ENCODE assay signal across 23 cellular contexts in the genomic region with DNA sequence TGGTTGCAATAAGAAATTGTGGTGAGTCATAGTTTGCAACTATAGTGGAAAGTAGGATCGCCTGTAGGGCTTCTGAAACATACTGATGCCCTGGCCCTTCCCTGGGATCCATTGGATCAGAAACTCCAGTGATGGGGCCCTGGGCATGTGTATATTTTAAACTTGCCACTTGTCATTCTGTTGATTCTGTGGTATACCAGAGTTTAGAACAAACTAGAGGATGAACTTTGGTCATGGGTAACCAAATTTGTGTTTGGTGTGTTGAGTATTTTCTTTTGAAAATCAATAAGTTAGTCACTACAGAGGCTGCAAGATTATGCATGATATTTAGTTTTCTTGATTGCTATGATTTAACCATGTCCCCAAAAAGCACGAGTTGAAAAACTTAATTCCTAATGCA.
DNase-seq lines count a peak whose midpoint lies in the region; ATAC-seq, FAIRE-seq and TF ChIP-seq lines count a peak whose summit lies in the region.
"Had no signal": no experiment of that assay in that cellular context is flagged by ENCODE, and none has a peak within 500 bp of the region (broad histone marks: within the 10 kb centered on the region; RNA-seq: fewer than 3 reads in every experiment).

No MANE protein-coding gene starts in this region.

- in situ Hi-C loops in HepG2 (cut with HindIII; ENCODE audit: extremely low pct_ligation_motif_present, low pct_unique_long_range_greater_than_20kb): no loop called here
- in situ Hi-C loops in G401 (cut with HindIII; ENCODE audit: low sequenced_read_pairs): no loop called here

- H2AFZ ChIP-seq in PC-3 (ENCODE audit: low read length): no peak overlapping the region
- H2AFZ ChIP-seq in HepG2 (ENCODE audit: low read length): no peak overlapping the region

- FAIRE-seq in HepG2 (lab: Jason Lieb, UNC): no peak
- FAIRE-seq: A549, D721Med, GM12878, GM12892, GM18507 had no signal

- H3F3A ChIP-seq in PC-3 (ENCODE audit: low read length, unreplicated experiment): no peaks in the 10 kb centered on the region

- H3K9ac ChIP-seq in PC-3 (ENCODE audit: low read length): peak overlapping the region; percentile 73
- H3K9ac ChIP-seq in HepG2 (ENCODE audit: insufficient read depth, low read depth, low read length): no peak overlapping the region
- H3K9ac ChIP-seq: BLaER1 treated with 17β-estradiol and CSF1 and Interleukin-3, amounts not matched to agents 10 nM and 100 nM had no signal

- TF ChIP-seq RAD21 in HepG2 (CRISPR knock-in tag; IDR thresholded peaks at IDR 0.05): no peak

- TF ChIP-seq POLR2A in HepG2 (IDR thresholded peaks at IDR 0.05; ENCODE audit: insufficient read depth in 1 of 2, low read depth in 2 of 2, low read length in 2 of 2) (no peak), right lobe of liver (IDR thresholded peaks at IDR 0.05) (no peak)

- no peak for ATAC-seq in PC-3
- ATAC-seq in HepG2: peak; percentile 38
- peak in 3 of 4 donors; percentile 58 to 78 (median 68) for ATAC-seq in right lobe of liver
- ATAC-seq: A549; CD8-positive, alpha-beta T cell; GM12878 had no signal

- no peaks in the 10 kb centered on the region for H3K9me2 ChIP-seq in PC-3 (replicated peaks; ENCODE audit: low read length)

- no TSS peak for BruUV-seq in PC-3 (replicated peaks; lab: Mats Ljungman, UMichigan)
- no TSS peak for BruUV-seq in HepG2 (replicated peaks; lab: Mats Ljungman, UMichigan)
- no TSS peak for BruUV-seq in MCF 10A (replicated peaks; lab: Mats Ljungman, UMichigan)

- 11% methylated on average over 2 of the region's 2 CpGs for WGBS in HepG2 (ENCODE audit: low lambda C conversion rate)
- WGBS in right lobe of liver (ENCODE audit: insufficient coverage, low coverage, low lambda C conversion rate, missing lambda C conversion rate): 38% methylated on average over 1 of the region's 2 CpGs

- H3K27ac Mint-ChIP-seq in MCF 10A (ENCODE audit: low read depth, unreplicated experiment): no peak overlapping the region
- H3K27ac Mint-ChIP-seq: B cell; CD4-positive, alpha-beta T cell; CD8-positive, alpha-beta T cell had no signal

- H3K27me3 ChIP-seq in PC-3 (ENCODE audit: low read length) (no peaks in the 10 kb centered on the region), HepG2 (ENCODE audit: control insufficient read depth in 1 of 2, insufficient read depth in 2 of 2, low read length in 2 of 2) (no peaks in the 10 kb centered on the region), right lobe of liver (no peaks in the 10 kb centered on the region)
- H3K27me3 ChIP-seq: BLaER1 treated with 17β-estradiol and CSF1 and Interleukin-3, amounts not matched to agents 10 nM and 100 nM had no signal

- no peaks in the 10 kb centered on the region for H3K36me3 Mint-ChIP-seq in MCF 10A (ENCODE audit: insufficient read depth, unreplicated experiment)
- H3K36me3 Mint-ChIP-seq: CD8-positive, alpha-beta T cell had no signal

- TF ChIP-seq CTCF in PC-3 (conservative IDR thresholded peaks at IDR 0.05; ENCODE audit: low read depth, low read length) (no peak), epithelial cell of esophagus (IDR thresholded peaks at IDR 0.05; ENCODE audit: insufficient read depth, low read depth, low read length, missing control alignments) (no peak), HepG2 (CRISPR knock-in tag; IDR thresholded peaks at IDR 0.05) (no peak), right lobe of liver (IDR thresholded peaks at IDR 0.05) (no peak), MCF 10A (IDR thresholded peaks at IDR 0.05; ENCODE audit: unreplicated experiment) (no peak)

- CTCF ChIA-PET in PC-3 (lab: Charles Lee) (no interaction called here), HepG2 (lab: Yijun Ruan, JAX; ENCODE audit: low intra/inter-chr PET ratio, low total read pairs) (no interaction called here), MCF 10A (lab: Yijun Ruan, JAX) (no interaction called here)

- H4K20me1 ChIP-seq in PC-3 (ENCODE audit: low read length): no peaks in the 10 kb centered on the region
- no peaks in the 10 kb centered on the region for H4K20me1 ChIP-seq in HepG2 (ENCODE audit: insufficient read depth, low read length)
- H4K20me1 ChIP-seq: BLaER1 treated with 17β-estradiol and CSF1 and Interleukin-3, amounts not matched to agents 10 nM and 100 nM had no signal

- H3K9me3 Mint-ChIP-seq in MCF 10A (ENCODE audit: unreplicated experiment): peaks cover 12% of the 10 kb centered on the region

- H3K9me3 ChIP-seq in PC-3 (ENCODE audit: low read length): no peaks in the 10 kb centered on the region
- H3K9me3 ChIP-seq in HepG2 (ENCODE audit: low read length): peaks cover 31% of the 10 kb centered on the region; the same call in 1 of the 2 replicates
- H3K9me3 ChIP-seq in right lobe of liver: peaks cover 0 to 8% (median 2%) of the 10 kb centered on the region in 4 donors

- no peak for TF ChIP-seq EP300 in HepG2 (IDR thresholded peaks at IDR 0.05; ENCODE audit: low read depth in 2 of 2, low read length in 2 of 2)
- TF ChIP-seq EP300 in HepG2 (CRISPR knock-in tag; IDR thresholded peaks at IDR 0.05; ENCODE audit: borderline replicate concordance): no peak

- no peak overlapping the region for H3K4me3 Mint-ChIP-seq in MCF 10A (ENCODE audit: unreplicated experiment)
- H3K4me3 Mint-ChIP-seq: B cell; CD4-positive, alpha-beta T cell; CD8-positive, alpha-beta T cell had no signal

- H3K79me2 ChIP-seq in PC-3 (ENCODE audit: low read length) (no peaks in the 10 kb centered on the region), HepG2 (ENCODE audit: insufficient read depth, low read length) (no peaks in the 10 kb centered on the region)

- peak overlapping the region; percentile 96 for H3K27ac ChIP-seq in PC-3 (ENCODE audit: low read length)
- no peak overlapping the region for H3K27ac ChIP-seq in HepG2 (ENCODE audit: extremely low read length, insufficient read depth, low read length)
- no peak overlapping the region for H3K27ac ChIP-seq in right lobe of liver
- H3K27ac ChIP-seq: 22Rv1; A549; BLaER1 treated with 17β-estradiol and CSF1 and Interleukin-3, amounts not matched to agents 10 nM and 100 nM; C4-2B had no signal

- intact Hi-C loops in PC-3 (cut with micrococcal nuclease): no loop called here
- intact Hi-C loops in HepG2 (cut with micrococcal nuclease; ENCODE audit: unreplicated experiment): no loop called here
- intact Hi-C loops in right lobe of liver (cut with DNase I): no loop called here
- intact Hi-C loops in MCF 10A (cut with micrococcal nuclease): no loop called here

- no peaks in the 10 kb centered on the region for H3K27me3 Mint-ChIP-seq in MCF 10A (ENCODE audit: insufficient read depth, unreplicated experiment)
- H3K27me3 Mint-ChIP-seq: B cell; CD4-positive, alpha-beta T cell had no signal

- H3K4me1 Mint-ChIP-seq in MCF 10A (ENCODE audit: insufficient read depth, unreplicated experiment): no peaks in the 10 kb centered on the region
- H3K4me1 Mint-ChIP-seq: B cell had no signal

- H3K4me3 ChIP-seq in PC-3 (ENCODE audit: low read length) (no peak overlapping the region), epithelial cell of esophagus (ENCODE audit: low read length) (no peak overlapping the region), HepG2 (replicated peaks in 1 of 3; ENCODE audit: insufficient read depth in 1 of 3, low read depth in 2 of 3, low read length in 3 of 3) (no peak overlapping the region), right lobe of liver (no peak overlapping the region)
- H3K4me3 ChIP-seq: A549; BLaER1 treated with 17β-estradiol and CSF1 and Interleukin-3, amounts not matched to agents 10 nM and 100 nM; GM12878 had no signal

- H3K4me2 ChIP-seq in PC-3 (ENCODE audit: low read length) (peak overlapping the region; percentile 41), HepG2 (ENCODE audit: low read depth, low read length) (no peak overlapping the region)
- H3K4me2 ChIP-seq: A549; BLaER1 treated with 17β-estradiol and CSF1 and Interleukin-3, amounts not matched to agents 10 nM and 100 nM had no signal

- no peaks in the 10 kb centered on the region for H3K36me3 ChIP-seq in PC-3 (ENCODE audit: low read depth, low read length)
- H3K36me3 ChIP-seq in HepG2 (replicated peaks in 1 of 2; ENCODE audit: control insufficient read depth in 1 of 2, insufficient read depth in 2 of 2, low read length in 2 of 2): no peaks in the 10 kb centered on the region
- no peaks in the 10 kb centered on the region for H3K36me3 ChIP-seq in right lobe of liver

- DNase-seq in PC-3 (no peak), epithelial cell of esophagus (ENCODE audit: low read depth) (peak; percentile 13), HepG2 (ENCODE audit: low spot score) (peak; percentile 4), right lobe of liver (no peak), MCF 10A (ENCODE audit: unreplicated experiment) (no peak), G401 (ENCODE audit: low spot score) (no peak)
- no peak for DNase-seq in activated effector memory CD4-positive, alpha-beta T cell treated with anti-CD3 and anti-CD28 coated beads, Interleukin-2, amount 50 U/mL, for 16 hours
- DNase-seq: AML-193; Caco-2; Calu3; CD4-positive, alpha-beta T cell; CD8-positive, alpha-beta T cell; DMS79 treated with DMSO at 0.1 percent for 48 hours; GDM1 had no signal

- POLR2A ChIA-PET in PC-3 (lab: Charles Lee; ENCODE audit: unreplicated experiment) (no interaction called here), HepG2 (lab: Yijun Ruan, JAX) (no interaction called here), MCF 10A (lab: Yijun Ruan, JAX) (no interaction called here)

- H3K4me1 ChIP-seq in PC-3 (ENCODE audit: insufficient read depth, low read length): peaks cover 17% of the 10 kb centered on the region
- peaks cover 21% of the 10 kb centered on the region for H3K4me1 ChIP-seq in HepG2 (ENCODE audit: insufficient read depth, low read length)
- H3K4me1 ChIP-seq in right lobe of liver: peaks cover 0 to 4% (median 0%) of the 10 kb centered on the region in 4 donors
- H3K4me1 ChIP-seq: A549; BLaER1 treated with 17β-estradiol and CSF1 and Interleukin-3, amounts not matched to agents 10 nM and 100 nM had no signal

TF ChIP-seq in HepG2, 621 proteins besides CTCF, POLR2A, EP300 and RAD21 (continues in another document):
- TF ChIP-seq FOXP1 (IDR thresholded peaks at IDR 0.05) (no peak), FOXP1 (CRISPR knock-in tag; IDR thresholded peaks at IDR 0.05) (peak; percentile 28; the same call in 1 of the 2 replicates), ZFP36L1 (CRISPR knock-in tag; IDR thresholded peaks at IDR 0.05) (no peak)
- TF ChIP-seq, protein P1, sequence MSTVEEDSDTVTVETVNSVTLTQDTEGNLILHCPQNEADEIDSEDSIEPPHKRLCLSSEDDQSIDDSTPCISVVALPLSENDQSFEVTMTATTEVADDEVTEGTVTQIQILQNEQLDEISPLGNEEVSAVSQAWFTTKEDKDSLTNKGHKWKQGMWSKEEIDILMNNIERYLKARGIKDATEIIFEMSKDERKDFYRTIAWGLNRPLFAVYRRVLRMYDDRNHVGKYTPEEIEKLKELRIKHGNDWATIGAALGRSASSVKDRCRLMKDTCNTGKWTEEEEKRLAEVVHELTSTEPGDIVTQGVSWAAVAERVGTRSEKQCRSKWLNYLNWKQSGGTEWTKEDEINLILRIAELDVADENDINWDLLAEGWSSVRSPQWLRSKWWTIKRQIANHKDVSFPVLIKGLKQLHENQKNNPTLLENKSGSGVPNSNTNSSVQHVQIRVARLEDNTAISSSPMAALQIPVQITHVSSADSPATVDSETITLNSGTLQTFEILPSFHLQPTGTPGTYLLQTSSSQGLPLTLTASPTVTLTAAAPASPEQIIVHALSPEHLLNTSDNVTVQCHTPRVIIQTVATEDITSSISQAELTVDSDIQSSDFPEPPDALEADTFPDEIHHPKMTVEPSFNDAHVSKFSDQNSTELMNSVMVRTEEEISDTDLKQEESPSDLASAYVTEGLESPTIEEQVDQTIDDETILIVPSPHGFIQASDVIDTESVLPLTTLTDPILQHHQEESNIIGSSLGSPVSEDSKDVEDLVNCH (CRISPR knock-in tag; IDR thresholded peaks at IDR 0.05): no peak

Comparison
In these comparisons a context has a peak if more than half of its experiments do, and no peak if none do; other contexts are left out.
1. DNase-seq: peak in epithelial cell of esophagus (single experiment) and HepG2 (single experiment); none in PC-3 (single experiment), right lobe of liver (0 of 3), MCF 10A (single experiment), activated effector memory CD4-positive, alpha-beta T cell treated with anti-CD3 and anti-CD28 coated beads, Interleukin-2, amount 50 U/mL, for 16 hours (single experiment) and G401 (single experiment).